18 cellular contexts compared by ENCODE assay signal in genomic region chr17:58966208-58966607, GRCh38.
DNase-seq lines count a peak whose midpoint lies in the region; FAIRE-seq and TF ChIP-seq lines count a peak whose summit lies in the region.
"Had no signal": no experiment of that assay in that cellular context is flagged by ENCODE, and none has a peak within 500 bp of the region (broad histone marks: within the 10 kb centered on the region; RNA-seq: fewer than 3 reads in every experiment).

No MANE protein-coding gene starts in this region.

- H3K79me2 ChIP-seq in OCI-LY3 (ENCODE audit: low read length), result no peaks in the 10 kb centered on the region

- peaks cover 10% of the 10 kb centered on the region; the same call in 1 of the 2 replicates for H3K4me1 ChIP-seq in HEK293 (ENCODE audit: control insufficient read depth, insufficient read depth, low read length)
- H3K4me1 ChIP-seq in OCI-LY3 (ENCODE audit: low read length), result peaks cover 12% of the 10 kb centered on the region
- H3K4me1 ChIP-seq: A549 had no signal

- peak; percentile 23 for FAIRE-seq in frontal cortex (lab: Jason Lieb, UNC)
- no peak for FAIRE-seq in RCC 7860 (lab: Jason Lieb, UNC)
- FAIRE-seq: GM12878, H54, HepG2 had no signal

- peak overlapping the region; percentile 44; the same call in 1 of the 2 replicates for H3K4me2 ChIP-seq in OCI-LY3 (ENCODE audit: low read length)
- H3K4me2 ChIP-seq: A549, BLaER1 had no signal

- TF ChIP-seq CTCF in HEK293 (tag by site-specific recombination; IDR thresholded peaks at IDR 0.05) (no peak), OCI-LY3 (IDR thresholded peaks at IDR 0.05; ENCODE audit: low read depth, low read length) (no peak)

- H3K27ac ChIP-seq in HEK293 (ENCODE audit: extremely low read depth, low read depth, low read length) (no peak overlapping the region), OCI-LY3 (ENCODE audit: low read length) (0 out of 2 replicates have a peak overlapping the region, but pooled peaks have one; percentile 62)
- H3K27ac ChIP-seq: A549, BLaER1, GM23248 had no signal

- no peak overlapping the region for H3K9ac ChIP-seq in OCI-LY3 (ENCODE audit: low read length)
- H3K9ac ChIP-seq: BLaER1, GM23248 had no signal

- H2AFZ ChIP-seq in OCI-LY3 (ENCODE audit: low read depth, low read length), result no peak overlapping the region
- H2AFZ ChIP-seq: GM23248 had no signal

- H4K20me1 ChIP-seq in OCI-LY3 (ENCODE audit: insufficient read depth, low read length), result no peaks in the 10 kb centered on the region
- H4K20me1 ChIP-seq: BLaER1 had no signal

- DNase-seq in frontal cortex (ENCODE audit: low spot score in 2 of 2) (no peak), NCI-H1694 treated with DMSO at 0.1 percent for 48 hours (lab: John Stamatoyannopoulos, UW) (no peak), RCC 7860 (ENCODE audit: low spot score) (no peak), C1 segment of cervical spinal cord (lab: John Stamatoyannopoulos, UW) (no peak)
- no peak for DNase-seq in activated T-cell treated with anti-CD3 and anti-CD28 coated beads, Interleukin-2, amount 50 U/mL, for 48 hours
- DNase-seq: Calu3; CD8-positive, alpha-beta T cell; DMS79 treated with DMSO at 0.1 percent for 48 hours; GM23248; HCEC 1CT; KG1 had no signal

- POLR2A ChIA-PET in HEK293 (lab: Yijun Ruan, JAX), result no interaction called here

- H3K9me3 ChIP-seq in HEK293 (ENCODE audit: control insufficient read depth, insufficient read depth, low read depth, low read length), result no peaks in the 10 kb centered on the region
- no peaks in the 10 kb centered on the region for H3K9me3 ChIP-seq in OCI-LY3 (ENCODE audit: insufficient read depth, low read length)
- H3K9me3 ChIP-seq: A549, BLaER1 had no signal

- H3K27me3 ChIP-seq in OCI-LY3 (ENCODE audit: low read depth, low read length), result no peaks in the 10 kb centered on the region
- H3K27me3 ChIP-seq: BLaER1 had no signal

- CTCF ChIA-PET in HEK293 (lab: Yijun Ruan, JAX), result interaction anchor here (0.8 kb wide), 1 partner anchor 389 kb away, joined by 3 read pairs; no protein-coding TSS in a partner anchor

- H3K36me3 ChIP-seq in HEK293 (ENCODE audit: control insufficient read depth in 2 of 2, insufficient read depth in 1 of 2, low read length in 2 of 2) (no peaks in the 10 kb centered on the region), OCI-LY3 (replicated peaks; ENCODE audit: low read depth, low read length) (peaks cover 7% of the 10 kb centered on the region)
- H3K36me3 ChIP-seq: BLaER1 had no signal

- H3K4me3 ChIP-seq in HEK293 (ENCODE audit: low read depth, low read length), result no peak overlapping the region
- no peak overlapping the region for H3K4me3 ChIP-seq in OCI-LY3 (ENCODE audit: low read length)
- H3K4me3 ChIP-seq: A549, BLaER1, GM12878, GM23248 had no signal

TF ChIP-seq in HEK293, 187 proteins besides CTCF, POLR2A, EP300 and RAD21:
- peak; percentile 68; the same call in 1 of the 2 replicates for TF ChIP-seq ZNF664 (tag by site-specific recombination; IDR thresholded peaks at IDR 0.05)
- TF ChIP-seq SP7 (tag by site-specific recombination; IDR thresholded peaks at IDR 0.05), result no peak
- no peak for TF ChIP-seq ZNF121 (tag by site-specific recombination; IDR thresholded peaks at IDR 0.05)
- TF ChIP-seq ZNF362 (tag by site-specific recombination; IDR thresholded peaks at IDR 0.05), result peak; percentile 58; the same call in 1 of the 2 replicates
